In genomic region chr11:68840661-68841653, GRCh38 we compare ENCODE assay signal across 1 cellular context.
TF ChIP-seq lines count a peak whose summit lies in the region.

No MANE protein-coding gene starts in this region.

TF ChIP-seq in H1, 55 proteins besides CTCF, POLR2A, EP300 and RAD21 (continued from another document):
- TF ChIP-seq ATF2 (IDR thresholded peaks at IDR 0.05; ENCODE audit: low read length) (no peak), CBX8 (IDR thresholded peaks at IDR 0.05; ENCODE audit: borderline replicate concordance, low read depth, low read length) (no peak), MAX (IDR thresholded peaks at IDR 0.05) (peak; percentile 84), BRCA1 (IDR thresholded peaks at IDR 0.05; ENCODE audit: low read depth, low read length) (no peak), SUZ12 (IDR thresholded peaks at IDR 0.05; ENCODE audit: low read length) (peak; percentile 64; the same call in 1 of the 2 replicates), BACH1 (IDR thresholded peaks at IDR 0.05; ENCODE audit: low read length) (no peak), SP2 (IDR thresholded peaks at IDR 0.05; ENCODE audit: low read length) (no peak), CHD7 (IDR thresholded peaks at IDR 0.05; ENCODE audit: insufficient replicate concordance, low read length) (no peak), CHD2 (IDR thresholded peaks at IDR 0.05; ENCODE audit: low read length) (no peak), POU5F1 (IDR thresholded peaks at IDR 0.05; ENCODE audit: low read depth, low read length) (no peak), MAFK (IDR thresholded peaks at IDR 0.05; ENCODE audit: low read depth, low read length) (no peak), USF2 (IDR thresholded peaks at IDR 0.05; ENCODE audit: low read length) (0 out of 2 replicates have a peak, but pooled peaks have one; percentile 30), HDAC6 (IDR thresholded peaks at IDR 0.05; ENCODE audit: low read depth, low read length) (no peak), ASH2L (IDR thresholded peaks at IDR 0.05; ENCODE audit: low read length) (peak; percentile 73), RNF2 (IDR thresholded peaks at IDR 0.05; ENCODE audit: borderline replicate concordance, low read depth, low read length, missing control alignments, poor library complexity, severe bottlenecking) (peak; percentile 31), RFX5 (IDR thresholded peaks at IDR 0.05; ENCODE audit: borderline replicate concordance, low read depth, low read length) (no peak), RXRA (IDR thresholded peaks at IDR 0.05; ENCODE audit: insufficient read depth, low read depth, low read length) (no peak), ZNF274 (IDR thresholded peaks at IDR 0.05; ENCODE audit: borderline replicate concordance, extremely low read depth, low read length) (no peak), KDM4A (IDR thresholded peaks at IDR 0.05; ENCODE audit: low read depth, low read length, severe bottlenecking) (peak; percentile 33), EZH2 (IDR thresholded peaks at IDR 0.05; ENCODE audit: low read depth, low read length, severe bottlenecking) (peak; percentile 43), SIX5 (IDR thresholded peaks at IDR 0.05; ENCODE audit: low read depth, low read length) (no peak), NRF1 (IDR thresholded peaks at IDR 0.05; ENCODE audit: low read depth, low read length) (no peak), RBBP5 (IDR thresholded peaks at IDR 0.05; ENCODE audit: borderline replicate concordance, low read depth, low read length) (peak; percentile 58; the same call in 1 of the 2 replicates), TAF7 (optimal IDR thresholded peaks at IDR 0.05; ENCODE audit: borderline replicate concordance, low read depth, low read length) (no peak)
TF ChIP-seq in H1: peak in this region for 9.
